ENCODE assay signal across 1 cellular context in the genomic region with DNA sequence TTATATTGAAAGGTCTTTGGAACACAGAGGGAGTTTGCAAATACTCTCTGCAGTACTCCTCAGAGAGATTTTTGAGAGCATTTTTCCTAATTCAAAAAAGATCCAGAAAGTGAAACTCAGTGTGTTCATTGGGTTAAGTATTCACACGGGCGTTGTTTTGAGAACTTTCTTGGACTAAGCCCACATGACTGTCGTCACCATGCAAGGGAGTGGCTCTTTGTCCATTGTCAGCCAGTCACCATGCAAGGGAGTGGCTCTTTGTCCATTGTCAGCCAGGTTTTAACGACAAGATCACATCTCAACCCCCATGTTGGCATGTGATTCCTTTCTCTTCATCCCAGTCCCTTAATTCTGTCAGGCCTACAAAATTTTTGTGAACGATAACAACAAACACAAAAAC.
TF ChIP-seq lines count a peak whose summit lies in the region.

No MANE protein-coding gene starts in this region.

TF ChIP-seq in GM23338, 12 proteins besides CTCF, POLR2A, EP300 and RAD21 (continued from another document):
- TF ChIP-seq, protein P1, sequence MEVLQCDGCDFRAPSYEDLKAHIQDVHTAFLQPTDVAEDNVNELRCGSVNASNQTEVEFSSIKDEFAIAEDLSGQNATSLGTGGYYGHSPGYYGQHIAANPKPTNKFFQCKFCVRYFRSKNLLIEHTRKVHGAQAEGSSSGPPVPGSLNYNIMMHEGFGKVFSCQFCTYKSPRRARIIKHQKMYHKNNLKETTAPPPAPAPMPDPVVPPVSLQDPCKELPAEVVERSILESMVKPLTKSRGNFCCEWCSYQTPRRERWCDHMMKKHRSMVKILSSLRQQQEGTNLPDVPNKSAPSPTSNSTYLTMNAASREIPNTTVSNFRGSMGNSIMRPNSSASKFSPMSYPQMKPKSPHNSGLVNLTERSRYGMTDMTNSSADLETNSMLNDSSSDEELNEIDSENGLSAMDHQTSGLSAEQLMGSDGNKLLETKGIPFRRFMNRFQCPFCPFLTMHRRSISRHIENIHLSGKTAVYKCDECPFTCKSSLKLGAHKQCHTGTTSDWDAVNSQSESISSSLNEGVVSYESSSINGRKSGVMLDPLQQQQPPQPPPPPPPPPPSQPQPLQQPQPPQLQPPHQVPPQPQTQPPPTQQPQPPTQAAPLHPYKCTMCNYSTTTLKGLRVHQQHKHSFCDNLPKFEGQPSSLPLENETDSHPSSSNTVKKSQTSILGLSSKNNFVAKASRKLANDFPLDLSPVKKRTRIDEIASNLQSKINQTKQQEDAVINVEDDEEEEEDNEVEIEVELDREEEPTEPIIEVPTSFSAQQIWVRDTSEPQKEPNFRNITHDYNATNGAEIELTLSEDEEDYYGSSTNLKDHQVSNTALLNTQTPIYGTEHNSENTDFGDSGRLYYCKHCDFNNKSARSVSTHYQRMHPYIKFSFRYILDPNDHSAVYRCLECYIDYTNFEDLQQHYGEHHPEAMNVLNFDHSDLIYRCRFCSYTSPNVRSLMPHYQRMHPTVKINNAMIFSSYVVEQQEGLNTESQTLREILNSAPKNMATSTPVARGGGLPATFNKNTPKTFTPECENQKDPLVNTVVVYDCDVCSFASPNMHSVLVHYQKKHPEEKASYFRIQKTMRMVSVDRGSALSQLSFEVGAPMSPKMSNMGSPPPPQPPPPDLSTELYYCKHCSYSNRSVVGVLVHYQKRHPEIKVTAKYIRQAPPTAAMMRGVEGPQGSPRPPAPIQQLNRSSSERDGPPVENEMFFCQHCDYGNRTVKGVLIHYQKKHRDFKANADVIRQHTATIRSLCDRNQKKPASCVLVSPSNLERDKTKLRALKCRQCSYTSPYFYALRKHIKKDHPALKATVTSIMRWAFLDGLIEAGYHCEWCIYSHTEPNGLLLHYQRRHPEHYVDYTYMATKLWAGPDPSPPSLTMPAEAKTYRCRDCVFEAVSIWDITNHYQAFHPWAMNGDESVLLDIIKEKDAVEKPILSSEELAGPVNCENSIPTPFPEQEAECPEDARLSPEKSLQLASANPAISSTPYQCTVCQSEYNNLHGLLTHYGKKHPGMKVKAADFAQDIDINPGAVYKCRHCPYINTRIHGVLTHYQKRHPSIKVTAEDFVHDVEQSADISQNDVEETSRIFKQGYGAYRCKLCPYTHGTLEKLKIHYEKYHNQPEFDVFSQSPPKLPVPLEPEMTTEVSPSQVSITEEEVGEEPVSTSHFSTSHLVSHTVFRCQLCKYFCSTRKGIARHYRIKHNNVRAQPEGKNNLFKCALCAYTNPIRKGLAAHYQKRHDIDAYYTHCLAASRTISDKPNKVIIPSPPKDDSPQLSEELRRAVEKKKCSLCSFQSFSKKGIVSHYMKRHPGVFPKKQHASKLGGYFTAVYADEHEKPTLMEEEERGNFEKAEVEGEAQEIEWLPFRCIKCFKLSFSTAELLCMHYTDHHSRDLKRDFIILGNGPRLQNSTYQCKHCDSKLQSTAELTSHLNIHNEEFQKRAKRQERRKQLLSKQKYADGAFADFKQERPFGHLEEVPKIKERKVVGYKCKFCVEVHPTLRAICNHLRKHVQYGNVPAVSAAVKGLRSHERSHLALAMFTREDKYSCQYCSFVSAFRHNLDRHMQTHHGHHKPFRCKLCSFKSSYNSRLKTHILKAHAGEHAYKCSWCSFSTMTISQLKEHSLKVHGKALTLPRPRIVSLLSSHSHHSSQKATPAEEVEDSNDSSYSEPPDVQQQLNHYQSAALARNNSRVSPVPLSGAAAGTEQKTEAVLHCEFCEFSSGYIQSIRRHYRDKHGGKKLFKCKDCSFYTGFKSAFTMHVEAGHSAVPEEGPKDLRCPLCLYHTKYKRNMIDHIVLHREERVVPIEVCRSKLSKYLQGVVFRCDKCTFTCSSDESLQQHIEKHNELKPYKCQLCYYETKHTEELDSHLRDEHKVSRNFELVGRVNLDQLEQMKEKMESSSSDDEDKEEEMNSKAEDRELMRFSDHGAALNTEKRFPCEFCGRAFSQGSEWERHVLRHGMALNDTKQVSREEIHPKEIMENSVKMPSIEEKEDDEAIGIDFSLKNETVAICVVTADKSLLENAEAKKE (CRISPR knock-in tag; IDR thresholded peaks at IDR 0.05) = no peak
- TF ChIP-seq ZNF114 (CRISPR knock-in tag; IDR thresholded peaks at IDR 0.05) = no peak
- TF ChIP-seq POLR2AphosphoS5 (IDR thresholded peaks at IDR 0.05; ENCODE audit: low read depth) = no peak
- no peak for TF ChIP-seq EZH2 (IDR thresholded peaks at IDR 0.05; ENCODE audit: low read depth, unreplicated experiment)
